9 cellular contexts compared by ENCODE assay signal in the genomic region with DNA sequence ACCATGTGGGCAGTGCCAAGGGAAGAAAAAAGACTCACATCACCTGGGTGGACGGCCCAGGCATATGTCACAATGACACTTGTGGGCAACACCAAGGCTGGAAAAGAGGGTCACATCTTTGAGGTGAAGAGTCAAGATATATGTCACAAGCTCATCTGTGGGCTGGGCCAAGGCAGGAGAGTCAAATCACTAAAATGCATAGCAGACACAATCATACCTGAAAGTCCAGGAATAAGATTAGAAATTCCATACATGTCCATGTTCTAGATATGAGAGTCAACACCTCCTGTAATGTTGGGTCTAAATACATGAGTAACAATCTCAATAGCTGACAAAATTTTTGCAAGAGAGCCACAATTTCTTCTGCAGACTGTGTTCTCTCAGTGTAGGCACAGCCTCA.
"Had no signal": no experiment of that assay in that cellular context is flagged by ENCODE, and none has a peak within 500 bp of the region (broad histone marks: within the 10 kb centered on the region; RNA-seq: fewer than 3 reads in every experiment).

No MANE protein-coding gene starts in this region.

- H2AFZ ChIP-seq: GM23248, GM23338 had no signal

- H3K9me3 ChIP-seq: HAP-1 had no signal

- DNase-seq: GM23248, GOT3, H7, H9, HCEC 1CT, HFFc6 had no signal

- H3K36me3 ChIP-seq: HAP-1 had no signal

- H3K4me3 ChIP-seq: GM23248, GM23338, HAP-1 had no signal

- H3K27ac Mint-ChIP-seq: GM23338, H9, HFFc6 had no signal

- H3K4me3 Mint-ChIP-seq: GM23338, H9, HFFc6 had no signal

- H3K4me1 ChIP-seq: HAP-1 had no signal

- H3K9ac ChIP-seq: GM23248 had no signal

- H3K4me1 Mint-ChIP-seq: GM23338, H9 had no signal

- H3K27ac ChIP-seq: GM23248 had no signal

- H3K4me2 ChIP-seq: GM23338 had no signal

- ATAC-seq: GM23338, HCT116 had no signal
